8 cellular contexts compared by ENCODE assay signal in genomic region chr10:11611248-11612003, GRCh38. TPM values are rescaled to one million over a fixed set of nuclear protein-coding genes. Genes with fewer than 3 reads are reported as not detected.
DNase-seq lines count a peak whose midpoint lies in the region; ATAC-seq, FAIRE-seq and TF ChIP-seq lines count a peak whose summit lies in the region.

TSS of gene USP6NL (minus strand) at chr10:11611650. CDS start at chr10:11597634, 14,016 bp downstream.

- H3K27ac Mint-ChIP-seq in activated B cell treated with CpG ODN at 0.5 μM for 24 hours: peak within 1 kb of the TSS; percentile 96

- peaks cover 3% of the 10 kb centered on the region for H3K9me1 ChIP-seq in keratinocyte (ENCODE audit: control insufficient read depth, extremely low read depth, insufficient read depth, low read length)

- dilution Hi-C loops in keratinocyte (cut with MboI; ENCODE audit: extremely low pct_ligation_motif_present, low sequenced_read_pairs): no loop called here

- H3K9me3 ChIP-seq in keratinocyte (ENCODE audit: control insufficient read depth, low read depth, low read length): no peaks in the 10 kb centered on the region

- POLR2A ChIA-PET in activated B cell treated with CpG ODN at 0.5 μM for 24 hours (lab: Charles Lee): interaction anchor here (0.7 to 5.6 kb wide), 14 partner anchors 14 to 117 kb away, joined by 3 to 85 read pairs (median 8); no protein-coding TSS in a partner anchor

- TF ChIP-seq CTCF in activated B cell treated with CpG ODN at 0.5 μM for 24 hours (IDR thresholded peaks at IDR 0.05): no peak
- TF ChIP-seq CTCF in keratinocyte (optimal IDR thresholded peaks at IDR 0.05 in 1 of 3, IDR thresholded peaks at IDR 0.05 in 1 of 3, conservative IDR thresholded peaks at IDR 0.05 in 1 of 3; ENCODE audit: extremely low read depth in 1 of 3, insufficient read depth in 2 of 3, low read length in 3 of 3): no peak

- H3K27me3 Mint-ChIP-seq in activated B cell treated with CpG ODN at 0.5 μM for 24 hours: no peaks in the 10 kb centered on the region

- H3K4me3 Mint-ChIP-seq in activated B cell treated with CpG ODN at 0.5 μM for 24 hours: peak within 1 kb of the TSS; percentile 95

- no peaks in the 10 kb centered on the region for H3K9me3 Mint-ChIP-seq in activated B cell treated with CpG ODN at 0.5 μM for 24 hours

- FAIRE-seq in keratinocyte (lab: Jason Lieb, UNC): no peak

- peak; percentile 21 to 64 for DNase-seq in NCI-H524 (lab: John Stamatoyannopoulos, UW)
- DNase-seq in NCI-H524 treated with DMSO at 0.1 percent for 48 hours (lab: John Stamatoyannopoulos, UW): no peak
- peak; percentile 28 to 71 for DNase-seq in NCI-H1930 (lab: John Stamatoyannopoulos, UW)
- peak; percentile 82 for DNase-seq in activated B cell treated with CpG ODN at 0.5 μM for 24 hours
- DNase-seq in cerebellum (ENCODE audit: low spot score): peak; percentile 84
- DNase-seq in keratinocyte (ENCODE audit: low read depth, low spot score): no peak
- peak; percentile 39 to 54 for DNase-seq in stimulated activated CD4-positive, alpha-beta T cell treated with anti-CD3 and anti-CD28 coated beads, Interleukin-12 subunit alpha, Interleukin-12 subunit beta, amount 100 ng/mL, for 24 hours (ENCODE audit: low read depth in 2 of 2)

- no peaks in the 10 kb centered on the region for H3K27me3 ChIP-seq in keratinocyte (ENCODE audit: control insufficient read depth, extremely low read depth, insufficient read depth, low read length)

- H4K20me1 ChIP-seq in keratinocyte (ENCODE audit: control insufficient read depth, extremely low read depth, insufficient read depth, low read length): no peaks in the 10 kb centered on the region

- H3K79me2 ChIP-seq in keratinocyte (ENCODE audit: control insufficient read depth, insufficient read depth, low read length): peaks cover 29% of the 10 kb centered on the region

- peak within 1 kb of the TSS; percentile 51 for H3K27ac ChIP-seq in keratinocyte (ENCODE audit: control insufficient read depth, insufficient read depth, low read length)

- H3K36me3 Mint-ChIP-seq in activated B cell treated with CpG ODN at 0.5 μM for 24 hours (ENCODE audit: low read depth): peaks cover 15% of the 10 kb centered on the region

- H3K4me3 ChIP-seq in keratinocyte (ENCODE audit: control insufficient read depth in 2 of 3, extremely low read depth in 1 of 3, insufficient read depth in 2 of 3, low read depth in 1 of 3, low read length in 3 of 3): peak within 1 kb of the TSS; percentile 71 to 82 (median 76)

- intact Hi-C loops in activated B cell treated with CpG ODN at 0.5 μM for 24 hours (cut with micrococcal nuclease): loop anchor here (1.0 to 2.0 kb wide), 4 partner anchors 14 to 74 kb away; no protein-coding TSS in a partner anchor

- peak within 1 kb of the TSS; percentile 78 for H2AFZ ChIP-seq in keratinocyte (ENCODE audit: control insufficient read depth, low read length)

- peak within 1 kb of the TSS; percentile 81 for H3K4me2 ChIP-seq in keratinocyte (ENCODE audit: control insufficient read depth, extremely low read depth, insufficient read depth, low read depth, low read length)

- CTCF ChIA-PET in activated B cell treated with CpG ODN at 0.5 μM for 24 hours (lab: Charles Lee): interaction anchor here (1.0 to 2.1 kb wide), 5 partner anchors 12 to 96 kb away, joined by 3 to 11 read pairs (median 4); no protein-coding TSS in a partner anchor

- peak within 1 kb of the TSS; percentile 75 for H3K9ac ChIP-seq in keratinocyte (ENCODE audit: control insufficient read depth, extremely low read depth, insufficient read depth, low read length)

- no peaks in the 10 kb centered on the region for H3K36me3 ChIP-seq in keratinocyte (ENCODE audit: control insufficient read depth in 2 of 2, extremely low read depth in 1 of 2, insufficient read depth in 2 of 2, low read length in 2 of 2)

- H3K4me1 ChIP-seq in keratinocyte (ENCODE audit: control insufficient read depth, extremely low read depth, insufficient read depth, low read length): peaks cover 16% of the 10 kb centered on the region

- ATAC-seq in HG02870 (IDR thresholded peaks at IDR 0.05; ENCODE audit: unreplicated experiment) (peak; percentile 50), activated B cell treated with CpG ODN at 0.5 μM for 24 hours (ENCODE audit: low read depth) (peak; percentile 72)

- H3K4me1 Mint-ChIP-seq in activated B cell treated with CpG ODN at 0.5 μM for 24 hours: peaks cover 51% of the 10 kb centered on the region

RNA-seq across cellular contexts. Expression of gene USP6NL, which starts in this region (rescaled TPM):
- total RNA-seq in activated B cell treated with CpG ODN at 0.5 μM for 24 hours (59.9 and 64.5 TPM in 2 replicates), cerebellum (26.0 TPM)
- polyA plus RNA-seq in keratinocyte: 5.9 to 9.1 TPM (median 8.7 TPM) in 3 replicates
- 10.0 TPM for polyA plus RNA-seq in keratinocyte (2011; ENCODE audit: low read depth)
- 5.8 and 9.4 TPM in 2 replicates for polyA plus RNA-seq in keratinocyte (2011; cell fraction: cytosol; rRNA removed)
- 8.1 and 8.7 TPM in 2 replicates for polyA plus RNA-seq in keratinocyte (2011; cell fraction: nucleus; rRNA removed)
- polyA plus RNA-seq in keratinocyte (2012; ENCODE audit: low replicate concordance): 9.6 and 11.7 TPM in 2 replicates
- polyA minus RNA-seq in keratinocyte: 7.4 to 8.8 TPM (median 8.3 TPM) in 3 replicates
- polyA minus RNA-seq in keratinocyte (2011; cell fraction: cytosol; rRNA and poly(A)+ RNA removed): 4.4 TPM
- 6.9 and 12.7 TPM in 2 replicates for polyA minus RNA-seq in keratinocyte (2011; cell fraction: nucleus; rRNA and poly(A)+ RNA removed)

Comparison
In these comparisons a context has a peak if more than half of its experiments do, and no peak if none do; other contexts are left out.
1. DNase-seq: peak in NCI-H524 (2 of 2), NCI-H1930 (2 of 2), activated B cell treated with CpG ODN at 0.5 μM for 24 hours (single experiment), cerebellum (single experiment) and stimulated activated CD4-positive, alpha-beta T cell treated with anti-CD3 and anti-CD28 coated beads, Interleukin-12 subunit alpha, Interleukin-12 subunit beta, amount 100 ng/mL, for 24 hours (2 of 2); none in NCI-H524 treated with DMSO at 0.1 percent for 48 hours (single experiment) and keratinocyte (single experiment).